21 cellular contexts compared by ENCODE assay signal in the genomic region with DNA sequence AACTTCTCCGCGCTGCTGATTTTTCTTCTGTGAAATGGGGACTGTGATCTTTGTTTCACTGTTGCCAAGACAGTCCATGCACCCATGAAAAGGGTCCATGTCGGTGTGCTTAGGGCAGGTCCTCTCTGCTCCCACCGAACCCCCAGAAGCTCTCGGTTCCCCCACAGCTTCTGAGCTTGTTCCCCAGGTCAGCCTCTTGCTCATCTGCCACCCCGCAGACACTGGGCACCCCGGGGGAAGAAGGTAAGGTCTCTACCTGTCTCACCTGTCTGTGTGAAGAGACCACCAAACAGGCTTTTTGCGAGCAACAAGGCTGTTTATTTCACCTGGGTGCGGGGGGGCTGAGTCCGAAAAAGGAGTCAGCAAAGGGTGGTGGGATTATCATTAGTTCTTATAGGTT.
A peak's percentile ranks its signal among the peaks of the same experiment; 100 is the strongest.
DNase-seq lines count a peak whose midpoint lies in the region; ATAC-seq and TF ChIP-seq lines count a peak whose summit lies in the region.
"Had no signal": no experiment of that assay in that cellular context is flagged by ENCODE, and none has a peak within 500 bp of the region (broad histone marks: within the 10 kb centered on the region; RNA-seq: fewer than 3 reads in every experiment).

No MANE protein-coding gene starts in this region.

- no peak overlapping the region for H3K4me3 ChIP-seq in coronary artery
- H3K4me3 ChIP-seq in neuronal stem cell (ENCODE audit: low read length in 2 of 2), result no peak overlapping the region
- H3K4me3 ChIP-seq: GM23338 had no signal

- H2BK12ac ChIP-seq in neuronal stem cell (ENCODE audit: low read length), result no peak overlapping the region

- H3K4me2 ChIP-seq in neuronal stem cell (ENCODE audit: insufficient read depth, low read length, poor library complexity, severe bottlenecking), result no peak overlapping the region
- H3K4me2 ChIP-seq: GM23338 had no signal

- DNase-seq in coronary artery (ENCODE audit: low spot score), result peak; percentile 31
- DNase-seq in islet precursor cell, result peak; percentile 36
- no peak for DNase-seq in neuronal stem cell (ENCODE audit: low spot score)
- no peak for DNase-seq in stimulated activated effector memory CD8-positive, alpha-beta T cell treated with anti-CD3 and anti-CD28 coated beads, Interleukin-12 subunit alpha, Interleukin-12 subunit beta, amount 100 ng/mL, for 72 hours (ENCODE audit: low spot score in 2 of 2)
- no peak for DNase-seq in GM19238 (ENCODE audit: insufficient read length, low spot score)
- DNase-seq in effector CD8-positive, alpha-beta T cell (lab: John Stamatoyannopoulos, UW), result no peak
- DNase-seq in activated effector memory CD4-positive, alpha-beta T cell treated with Interleukin-2 at 50 U/mL for 16 hours, result no peak
- DNase-seq: BE2C; C1 segment of cervical spinal cord; CD4-positive, CD25-positive, alpha-beta regulatory T cell; CD8-positive, alpha-beta memory T cell; COR-L47; DMS 273 treated with DMSO at 0.1 percent for 48 hours; DMS53; DND-41; EL; HFFc6; IMR-90 had no signal

- H3K36me3 ChIP-seq in neuronal stem cell (replicated peaks in 1 of 2; ENCODE audit: control insufficient read depth in 2 of 2, insufficient read depth in 2 of 2, low read length in 2 of 2), result no peaks in the 10 kb centered on the region
- H3K36me3 ChIP-seq: BE2C had no signal

- no CpG with 5 or more reads among the region's 10 CpGs for WGBS in neuronal stem cell (ENCODE audit: extremely low coverage in 2 of 2, insufficient read length in 2 of 2, insufficient replicate concordance in 1 of 2), 2 donors

- TF ChIP-seq CTCF in coronary artery (IDR thresholded peaks at IDR 0.05), result no peak

- H3K27me3 ChIP-seq in neuronal stem cell (ENCODE audit: control insufficient read depth in 3 of 3, insufficient read depth in 3 of 3, low read depth in 1 of 3, low read length in 3 of 3), result peaks cover 0 to 10% (median 0%) of the 10 kb centered on the region in 3 experiments
- H3K27me3 ChIP-seq: BE2C had no signal

- peak overlapping the region; percentile 60 for H3K27ac Mint-ChIP-seq in stimulated activated effector memory CD8-positive, alpha-beta T cell treated with anti-CD3 and anti-CD28 coated beads, Interleukin-12 subunit alpha, Interleukin-12 subunit beta, amount 100 ng/mL, for 72 hours
- H3K27ac Mint-ChIP-seq: CD4-positive, CD25-positive, alpha-beta regulatory T cell; CD8-positive, alpha-beta memory T cell; GM23338; HFFc6 had no signal

- no peak for ATAC-seq in stimulated activated effector memory CD8-positive, alpha-beta T cell treated with anti-CD3 and anti-CD28 coated beads, Interleukin-12 subunit alpha, Interleukin-12 subunit beta, amount 100 ng/mL, for 72 hours
- no peak for ATAC-seq in GM19035 (IDR thresholded peaks at IDR 0.05; ENCODE audit: unreplicated experiment)
- ATAC-seq: GM23338, HCT116 had no signal

- H3K27ac ChIP-seq in coronary artery (no peak overlapping the region), neuronal stem cell (replicated peaks; ENCODE audit: low read length) (no peak overlapping the region)

- no peak overlapping the region for H4K8ac ChIP-seq in neuronal stem cell (ENCODE audit: low read depth, low read length)

- peak overlapping the region; percentile 45 for H3K18ac ChIP-seq in neuronal stem cell (ENCODE audit: low read length)

- H4K91ac ChIP-seq in neuronal stem cell (ENCODE audit: low read depth, low read length, poor library complexity), result no peak overlapping the region

- no peak overlapping the region for H2BK15ac ChIP-seq in neuronal stem cell (ENCODE audit: low read length)

- no peak overlapping the region for H2BK120ac ChIP-seq in neuronal stem cell (ENCODE audit: low read depth, low read length)

- no peak overlapping the region for H2AFZ ChIP-seq in neuronal stem cell (ENCODE audit: low read length)
- H2AFZ ChIP-seq: GM23338 had no signal

- no peaks in the 10 kb centered on the region for H3K9me3 Mint-ChIP-seq in stimulated activated effector memory CD8-positive, alpha-beta T cell treated with anti-CD3 and anti-CD28 coated beads, Interleukin-12 subunit alpha, Interleukin-12 subunit beta, amount 100 ng/mL, for 72 hours
- H3K9me3 Mint-ChIP-seq: CD4-positive, CD25-positive, alpha-beta regulatory T cell; GM23338; HFFc6 had no signal

- peaks cover 10% of the 10 kb centered on the region for H3K4me1 Mint-ChIP-seq in stimulated activated effector memory CD8-positive, alpha-beta T cell treated with anti-CD3 and anti-CD28 coated beads, Interleukin-12 subunit alpha, Interleukin-12 subunit beta, amount 100 ng/mL, for 72 hours
- H3K4me1 Mint-ChIP-seq: CD4-positive, CD25-positive, alpha-beta regulatory T cell; CD8-positive, alpha-beta memory T cell had no signal

- H3K79me1 ChIP-seq in neuronal stem cell (ENCODE audit: low read depth, low read length), result no peaks in the 10 kb centered on the region

- H3K9me3 ChIP-seq in neuronal stem cell (replicated peaks in 1 of 2; ENCODE audit: control insufficient read depth in 2 of 2, insufficient read depth in 1 of 2, low read depth in 1 of 2, low read length in 2 of 2), result no peaks in the 10 kb centered on the region
- H3K9me3 ChIP-seq: BE2C had no signal

- no peak overlapping the region for H2BK5ac ChIP-seq in neuronal stem cell (ENCODE audit: low read length)

- no peaks in the 10 kb centered on the region for H3K36me3 Mint-ChIP-seq in stimulated activated effector memory CD8-positive, alpha-beta T cell treated with anti-CD3 and anti-CD28 coated beads, Interleukin-12 subunit alpha, Interleukin-12 subunit beta, amount 100 ng/mL, for 72 hours
- H3K36me3 Mint-ChIP-seq: CD4-positive, CD25-positive, alpha-beta regulatory T cell; CD8-positive, alpha-beta memory T cell had no signal

- no peak overlapping the region for H2AK5ac ChIP-seq in neuronal stem cell (ENCODE audit: low read depth, low read length)

- no peak overlapping the region for H3K9ac ChIP-seq in neuronal stem cell (ENCODE audit: low read depth, low read length, poor library complexity)

- H3K4ac ChIP-seq in neuronal stem cell (ENCODE audit: low read length), result no peak overlapping the region

- no peak overlapping the region for H3K14ac ChIP-seq in neuronal stem cell (ENCODE audit: low read length)

- H3K23ac ChIP-seq in neuronal stem cell (ENCODE audit: low read depth, low read length, poor library complexity), result no peak overlapping the region

- peaks cover 0 to 14% of the 10 kb centered on the region in 2 donors for H3K4me1 ChIP-seq in neuronal stem cell (ENCODE audit: control insufficient read depth in 2 of 2, insufficient read depth in 1 of 2, low read depth in 1 of 2, low read length in 2 of 2)
- H3K4me1 ChIP-seq: BE2C had no signal

- H3K4me3 Mint-ChIP-seq in stimulated activated effector memory CD8-positive, alpha-beta T cell treated with anti-CD3 and anti-CD28 coated beads, Interleukin-12 subunit alpha, Interleukin-12 subunit beta, amount 100 ng/mL, for 72 hours, result no peak overlapping the region
- H3K4me3 Mint-ChIP-seq: CD4-positive, CD25-positive, alpha-beta regulatory T cell; CD8-positive, alpha-beta memory T cell; GM23338; HFFc6 had no signal

Comparison
In these comparisons a context has a peak if more than half of its experiments do, and no peak if none do; other contexts are left out.
1. DNase-seq: peak in coronary artery (single experiment) and islet precursor cell (single experiment); none in neuronal stem cell (single experiment), stimulated activated effector memory CD8-positive, alpha-beta T cell treated with anti-CD3 and anti-CD28 coated beads, Interleukin-12 subunit alpha, Interleukin-12 subunit beta, amount 100 ng/mL, for 72 hours (0 of 2), GM19238 (single experiment), effector CD8-positive, alpha-beta T cell (single experiment) and activated effector memory CD4-positive, alpha-beta T cell treated with Interleukin-2 at 50 U/mL for 16 hours (single experiment).